In genomic region chr3:56985460-56986327, GRCh38 we compare ENCODE assay signal across 10 cellular contexts.
A peak's percentile ranks its signal among the peaks of the same experiment; 100 is the strongest.
DNase-seq lines count a peak whose midpoint lies in the region; ATAC-seq lines count a peak whose summit lies in the region.
"Had no signal": no experiment of that assay in that cellular context is flagged by ENCODE, and none has a peak within 500 bp of the region (broad histone marks: within the 10 kb centered on the region; RNA-seq: fewer than 3 reads in every experiment).

No MANE protein-coding gene starts in this region.

- peak overlapping the region; percentile 24; the same call in 1 of the 2 replicates for H3K9ac ChIP-seq in Karpas-422 (ENCODE audit: low read length)

- no peaks in the 10 kb centered on the region for H3K79me2 ChIP-seq in Karpas-422 (ENCODE audit: low read length)

- H2AFZ ChIP-seq in Karpas-422 (ENCODE audit: low read length) = peak overlapping the region; percentile 32; the same call in 1 of the 2 replicates

- H3K36me3 ChIP-seq in Karpas-422 (ENCODE audit: insufficient read depth, low read length) = no peaks in the 10 kb centered on the region
- H3K36me3 ChIP-seq in naive thymus-derived CD4-positive, alpha-beta T cell (ENCODE audit: control insufficient read depth in 2 of 3, insufficient read depth in 3 of 3, low read length in 3 of 3) = no peaks in the 10 kb centered on the region

- peak overlapping the region; percentile 46 for H3K27ac ChIP-seq in Karpas-422 (ENCODE audit: low read length)
- no peak overlapping the region for H3K27ac ChIP-seq in naive thymus-derived CD4-positive, alpha-beta T cell (ENCODE audit: low read depth, low read length)
- H3K27ac ChIP-seq: SK-N-MC had no signal

- H3K27me3 ChIP-seq in Karpas-422 (ENCODE audit: low read length) = no peaks in the 10 kb centered on the region
- H3K27me3 ChIP-seq in naive thymus-derived CD4-positive, alpha-beta T cell (ENCODE audit: control insufficient read depth in 2 of 2, insufficient read depth in 2 of 2, low read length in 2 of 2) = no peaks in the 10 kb centered on the region

- peak overlapping the region; percentile 33 for H3K4me2 ChIP-seq in Karpas-422 (ENCODE audit: low read depth, low read length, poor library complexity, severe bottlenecking)

- ATAC-seq in naive thymus-derived CD4-positive, alpha-beta T cell = peak; percentile 30
- no peak for ATAC-seq in esophagus mucosa
- no peak for ATAC-seq in GM21526 (IDR thresholded peaks at IDR 0.05; ENCODE audit: low FRiP score, unreplicated experiment)
- no peak for ATAC-seq in GM19023 (IDR thresholded peaks at IDR 0.05; ENCODE audit: unreplicated experiment)

- H3K4me1 Mint-ChIP-seq in activated naive CD8-positive, alpha-beta T cell (ENCODE audit: low read depth) = peaks cover 35% of the 10 kb centered on the region
- H3K4me1 Mint-ChIP-seq in naive thymus-derived CD4-positive, alpha-beta T cell = peaks cover 5 to 50% (median 18%) of the 10 kb centered on the region in 7 donors

- H3K27ac Mint-ChIP-seq in activated naive CD8-positive, alpha-beta T cell = peak overlapping the region; percentile 58
- H3K27ac Mint-ChIP-seq in naive thymus-derived CD4-positive, alpha-beta T cell = peak overlapping the region in 7 of 9 donors; percentile 19 to 80 (median 43)

- no peaks in the 10 kb centered on the region for H3K9me3 ChIP-seq in Karpas-422 (ENCODE audit: low read length)
- H3K9me3 ChIP-seq in naive thymus-derived CD4-positive, alpha-beta T cell (ENCODE audit: control insufficient read depth in 2 of 3, low read length in 3 of 3) = no peaks in the 10 kb centered on the region

- POLR2A ChIA-PET in naive thymus-derived CD4-positive, alpha-beta T cell (lab: Charles Lee) = interaction anchor here (0.6 to 5.3 kb wide), 2 partner anchors 185 to 437 kb away, joined by 3 to 43 read pairs; partner anchors contain the start of gene ARHGEF3

- peaks cover 58% of the 10 kb centered on the region for H3K4me1 ChIP-seq in Karpas-422 (ENCODE audit: low read length)
- H3K4me1 ChIP-seq in naive thymus-derived CD4-positive, alpha-beta T cell (ENCODE audit: control insufficient read depth in 2 of 2, insufficient read depth in 2 of 2, low read length in 2 of 2) = peaks cover 3 to 9% of the 10 kb centered on the region in 2 donors

- H3K4me3 Mint-ChIP-seq in activated naive CD8-positive, alpha-beta T cell = no peak overlapping the region
- no peak overlapping the region for H3K4me3 Mint-ChIP-seq in naive thymus-derived CD4-positive, alpha-beta T cell

- no peaks in the 10 kb centered on the region for H3K36me3 Mint-ChIP-seq in activated naive CD8-positive, alpha-beta T cell
- no peaks in the 10 kb centered on the region for H3K36me3 Mint-ChIP-seq in naive thymus-derived CD4-positive, alpha-beta T cell

- H3K4me3 ChIP-seq in Karpas-422 (ENCODE audit: low read length) = no peak overlapping the region
- H3K4me3 ChIP-seq in naive thymus-derived CD4-positive, alpha-beta T cell (ENCODE audit: low read length) = no peak overlapping the region
- H3K4me3 ChIP-seq: SK-N-MC had no signal

- H3K9me2 ChIP-seq in Karpas-422 (replicated peaks; ENCODE audit: insufficient read depth, low read length) = no peaks in the 10 kb centered on the region

- peaks cover 2% of the 10 kb centered on the region for H3K27me3 Mint-ChIP-seq in activated naive CD8-positive, alpha-beta T cell
- peaks cover 0 to 12% (median 5%) of the 10 kb centered on the region in 5 donors for H3K27me3 Mint-ChIP-seq in naive thymus-derived CD4-positive, alpha-beta T cell

- CTCF ChIA-PET in naive thymus-derived CD4-positive, alpha-beta T cell (lab: Charles Lee) = interaction anchor here (0.6 to 5.6 kb wide), 4 partner anchors 69 to 275 kb away, joined by 3 to 92 read pairs (median 18); partner anchors contain the start of gene ARHGEF3

- intact Hi-C loops in naive thymus-derived CD4-positive, alpha-beta T cell (cut with micrococcal nuclease) = loop anchor here in 1 of 2 donors (10.0 kb wide), 1 partner anchor 641 kb away; no protein-coding TSS in a partner anchor

- H4K20me1 ChIP-seq in Karpas-422 (ENCODE audit: insufficient read depth, low read depth, low read length) = no peaks in the 10 kb centered on the region

- DNase-seq in DMS 273 (lab: John Stamatoyannopoulos, UW; ENCODE audit: unreplicated experiment) (peak; percentile 54), Karpas-422 (peak; percentile 69), NCI-H82 (lab: John Stamatoyannopoulos, UW) (no peak)
- peak in 1 of 9 donors; percentile 30 for DNase-seq in naive thymus-derived CD4-positive, alpha-beta T cell
- DNase-seq: dermis blood vessel endothelial cell had no signal

- no peaks in the 10 kb centered on the region for H3K9me3 Mint-ChIP-seq in activated naive CD8-positive, alpha-beta T cell (ENCODE audit: low read depth)
- H3K9me3 Mint-ChIP-seq in naive thymus-derived CD4-positive, alpha-beta T cell = no peaks in the 10 kb centered on the region
